Comparison of ENCODE assay signal across 10 cellular contexts in genomic region chr11:2390091-2390870, GRCh38. TPM values are rescaled to one million over a fixed set of nuclear protein-coding genes. Genes with fewer than 3 reads are reported as not detected.
DNase-seq lines count a peak whose midpoint lies in the region; ATAC-seq, FAIRE-seq and TF ChIP-seq lines count a peak whose summit lies in the region.
"Had no signal": no experiment of that assay in that cellular context is flagged by ENCODE, and none has a peak within 500 bp of the region (broad histone marks: within the 10 kb centered on the region; RNA-seq: fewer than 3 reads in every experiment).

No MANE protein-coding gene starts in this region.

- peak overlapping the region; percentile 46 for H3K9ac ChIP-seq in astrocyte (ENCODE audit: low read length)

- peaks cover 87% of the 10 kb centered on the region for H4K20me1 ChIP-seq in astrocyte (ENCODE audit: insufficient read depth, low read length)

- H3K4me1 Mint-ChIP-seq in astrocyte (ENCODE audit: low read depth, unreplicated experiment): peaks cover 21% of the 10 kb centered on the region
- peaks cover 50% of the 10 kb centered on the region for H3K4me1 Mint-ChIP-seq in stimulated activated naive CD8-positive, alpha-beta T cell treated with anti-CD3 and anti-CD28 coated beads, Interleukin-15, amount 100 ng/mL, for 72 hours

- H3K27ac Mint-ChIP-seq in astrocyte (ENCODE audit: unreplicated experiment): peak overlapping the region; percentile 89
- peak overlapping the region; percentile 9 to 61 for H3K27ac Mint-ChIP-seq in stimulated activated naive CD8-positive, alpha-beta T cell treated with anti-CD3 and anti-CD28 coated beads, Interleukin-15, amount 100 ng/mL, for 72 hours

- H3K36me3 Mint-ChIP-seq in astrocyte (ENCODE audit: low read depth, unreplicated experiment): peaks cover 2% of the 10 kb centered on the region

- peak overlapping the region; percentile 50 for H3K4me2 ChIP-seq in astrocyte (ENCODE audit: low read length)

- DNase-seq in NCI-H2171 treated with DMSO at 0.1 percent for 48 hours (lab: John Stamatoyannopoulos, UW): peak; percentile 12
- no peak for DNase-seq in NCI-H2171 (lab: John Stamatoyannopoulos, UW)
- DNase-seq in astrocyte (ENCODE audit: low read depth): no peak
- peak; percentile 72 for DNase-seq in left lobe of liver (ENCODE audit: low spot score)
- no peak for DNase-seq in stimulated activated naive CD8-positive, alpha-beta T cell treated with anti-CD3 and anti-CD28 coated beads, Interleukin-15, amount 100 ng/mL, for 72 hours
- no peak for DNase-seq in NOMO-1 treated with dmso at 0.1 percent for 144 hours (lab: John Stamatoyannopoulos, UW; ENCODE audit: unreplicated experiment)
- no peak for DNase-seq in central memory CD4-positive, alpha-beta T cell
- DNase-seq in GDM1 (lab: John Stamatoyannopoulos, UW): no peak

- H3K9me3 Mint-ChIP-seq in astrocyte (ENCODE audit: unreplicated experiment): no peaks in the 10 kb centered on the region
- H3K9me3 Mint-ChIP-seq in stimulated activated naive CD8-positive, alpha-beta T cell treated with anti-CD3 and anti-CD28 coated beads, Interleukin-15, amount 100 ng/mL, for 72 hours: no peaks in the 10 kb centered on the region

- H3K27ac ChIP-seq in astrocyte (ENCODE audit: low read depth, low read length): no peak overlapping the region
- H3K27ac ChIP-seq: 22Rv1 had no signal

- no peaks in the 10 kb centered on the region for H3K36me3 ChIP-seq in astrocyte (ENCODE audit: insufficient read depth, low read length)

- no peaks in the 10 kb centered on the region for H3K27me3 Mint-ChIP-seq in astrocyte (ENCODE audit: low read depth, unreplicated experiment)
- H3K27me3 Mint-ChIP-seq in stimulated activated naive CD8-positive, alpha-beta T cell treated with anti-CD3 and anti-CD28 coated beads, Interleukin-15, amount 100 ng/mL, for 72 hours: no peaks in the 10 kb centered on the region

- no peaks in the 10 kb centered on the region for H3K9me3 ChIP-seq in astrocyte (ENCODE audit: insufficient read depth, low read depth, low read length)

- TF ChIP-seq CTCF in astrocyte (IDR thresholded peaks at IDR 0.05; ENCODE audit: insufficient read depth, low read depth, low read length): no peak

- H3K4me3 ChIP-seq in astrocyte (ENCODE audit: insufficient read depth, low read depth, low read length): no peak overlapping the region

- peak; percentile 60 for ATAC-seq in left lobe of liver
- no peak for ATAC-seq in stimulated activated naive CD8-positive, alpha-beta T cell treated with anti-CD3 and anti-CD28 coated beads, Interleukin-15, amount 100 ng/mL, for 72 hours

- peaks cover 94% of the 10 kb centered on the region for H3K79me2 ChIP-seq in astrocyte (ENCODE audit: insufficient read depth, low read length)

- peak overlapping the region; percentile 60 for H3K4me3 Mint-ChIP-seq in astrocyte (ENCODE audit: unreplicated experiment)
- no peak overlapping the region for H3K4me3 Mint-ChIP-seq in stimulated activated naive CD8-positive, alpha-beta T cell treated with anti-CD3 and anti-CD28 coated beads, Interleukin-15, amount 100 ng/mL, for 72 hours

- no peak for FAIRE-seq in astrocyte (lab: Jason Lieb, UNC)

- peaks cover 27% of the 10 kb centered on the region for H3K4me1 ChIP-seq in astrocyte (ENCODE audit: insufficient read depth, low read length)

- H2AFZ ChIP-seq in astrocyte (ENCODE audit: low read depth, low read length): no peak overlapping the region

- H3K27me3 ChIP-seq in astrocyte (ENCODE audit: insufficient read depth, low read length): no peaks in the 10 kb centered on the region

RNA-seq across cellular contexts. Expression of gene TSSC4, which starts 10.3 kb away (rescaled TPM):
- 60.9 and 70.0 TPM in 2 replicates for total RNA-seq in astrocyte
- 24.8 TPM for total RNA-seq in left lobe of liver

RNA-seq across cellular contexts. Expression of gene CD81, which starts 13.2 kb away (rescaled TPM):
- 625 and 648 TPM in 2 replicates for total RNA-seq in astrocyte
- total RNA-seq in left lobe of liver: 564 TPM

RNA-seq across cellular contexts. Expression of gene TRPM5, which starts 54.0 kb away (rescaled TPM):
- total RNA-seq in astrocyte (not detected in 2 replicates), left lobe of liver (not detected)
- total RNA-seq: lung microvascular endothelial cell had no signal

RNA-seq across cellular contexts. Expression of gene KCNQ1, which starts 54.5 kb away (rescaled TPM):
- total RNA-seq in astrocyte (0.31 TPM in 1 of 2 replicates, not detected in the other), left lobe of liver (2.1 TPM)
- total RNA-seq: lung microvascular endothelial cell had no signal

Comparison
In these comparisons a context has a peak if more than half of its experiments do, and no peak if none do; other contexts are left out.
1. DNase-seq: peak in NCI-H2171 treated with DMSO at 0.1 percent for 48 hours (single experiment) and left lobe of liver (single experiment); none in NCI-H2171 (single experiment), astrocyte (single experiment), stimulated activated naive CD8-positive, alpha-beta T cell treated with anti-CD3 and anti-CD28 coated beads, Interleukin-15, amount 100 ng/mL, for 72 hours (0 of 2), NOMO-1 treated with dmso at 0.1 percent for 144 hours (single experiment), central memory CD4-positive, alpha-beta T cell (single experiment) and GDM1 (single experiment).